In the genomic region with DNA sequence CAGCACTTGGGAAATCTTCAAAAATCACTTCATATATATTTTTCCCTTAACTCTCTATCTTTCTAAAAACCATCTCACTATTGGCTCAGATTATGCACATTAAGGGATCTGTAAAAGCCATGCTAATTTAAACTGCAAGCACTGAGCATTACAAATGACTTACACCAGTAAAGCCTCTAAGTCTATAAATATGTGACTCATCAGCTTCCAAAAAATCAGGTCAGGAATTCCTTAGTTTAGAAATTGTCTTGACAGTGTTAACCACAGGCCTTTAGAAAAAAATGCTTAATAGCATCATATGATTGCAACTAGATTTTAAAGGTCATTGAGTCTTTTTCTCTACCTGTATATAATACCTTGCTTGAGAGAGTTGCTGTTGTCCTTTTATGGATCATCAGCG, we compare ENCODE assay signal across 20 cellular contexts.
DNase-seq lines count a peak whose midpoint lies in the region; ATAC-seq, FAIRE-seq and TF ChIP-seq lines count a peak whose summit lies in the region.
"Had no signal": no experiment of that assay in that cellular context is flagged by ENCODE, and none has a peak within 500 bp of the region (broad histone marks: within the 10 kb centered on the region; RNA-seq: fewer than 3 reads in every experiment).

No MANE protein-coding gene starts in this region.

- no peaks in the 10 kb centered on the region for H3K36me3 Mint-ChIP-seq in GM23338 (ENCODE audit: low read depth)
- H3K36me3 Mint-ChIP-seq in CD4-positive, alpha-beta T cell (ENCODE audit: low read depth) = no peaks in the 10 kb centered on the region

- H3K4me1 ChIP-seq in GM23338 (ENCODE audit: insufficient read depth) = no peaks in the 10 kb centered on the region
- H3K4me1 ChIP-seq: right atrium auricular region, stomach, upper lobe of right lung had no signal

- H3F3A ChIP-seq in GM23338 (replicated peaks; ENCODE audit: low read depth) = no peaks in the 10 kb centered on the region

- peaks cover 14% of the 10 kb centered on the region for H3K9me2 ChIP-seq in GM23338 (ENCODE audit: insufficient read depth)

- no peaks in the 10 kb centered on the region for H3K36me3 ChIP-seq in bronchial epithelial cell (ENCODE audit: control insufficient read depth, insufficient read depth, low read length)
- H3K36me3 ChIP-seq in GM23338 (ENCODE audit: insufficient read depth) = no peaks in the 10 kb centered on the region
- H3K36me3 ChIP-seq: neutrophil, right atrium auricular region, stomach, upper lobe of right lung had no signal

- H3K27me3 ChIP-seq in bronchial epithelial cell (ENCODE audit: control insufficient read depth, insufficient read depth, low read length) = no peaks in the 10 kb centered on the region
- no peaks in the 10 kb centered on the region for H3K27me3 ChIP-seq in GM23338 (ENCODE audit: insufficient read depth)
- H3K27me3 ChIP-seq in CD4-positive, alpha-beta T cell (ENCODE audit: control insufficient read depth, insufficient read depth, low read length) = no peaks in the 10 kb centered on the region
- H3K27me3 ChIP-seq: neutrophil, right atrium auricular region, stomach, upper lobe of right lung had no signal

- peaks cover 6% of the 10 kb centered on the region for H3K9me3 ChIP-seq in CD4-positive, alpha-beta T cell (ENCODE audit: control insufficient read depth, low read length)
- H3K9me3 ChIP-seq: neutrophil, right atrium auricular region, upper lobe of right lung had no signal

- H3K4me2 ChIP-seq in GM23338 = no peak overlapping the region

- H4K20me1 ChIP-seq in GM23338 (replicated peaks; ENCODE audit: insufficient read depth) = no peaks in the 10 kb centered on the region

- no peak overlapping the region for H2AFZ ChIP-seq in GM23338

- no peak overlapping the region for H3K27ac Mint-ChIP-seq in GM23338
- no peak overlapping the region for H3K27ac Mint-ChIP-seq in CD4-positive, alpha-beta T cell
- H3K27ac Mint-ChIP-seq: CD8-positive, alpha-beta memory T cell had no signal

- H3K4me3 ChIP-seq in AG10803 (ENCODE audit: low read length) (no peak overlapping the region), bronchial epithelial cell (ENCODE audit: low read depth, low read length) (no peak overlapping the region), GM23338 (no peak overlapping the region)
- H3K4me3 ChIP-seq: coronary artery, right atrium auricular region, stomach, upper lobe of right lung had no signal

- intact Hi-C loops in head of caudate nucleus (cut with DNase I) = no loop called here
- intact Hi-C loops in CD4-positive, alpha-beta T cell (cut with DNase I, micrococcal nuclease) = no loop called here

- CTCF ChIA-PET in CD4-positive, alpha-beta T cell (lab: Charles Lee) = no interaction called here

- POLR2A ChIA-PET in CD4-positive, alpha-beta T cell (lab: Charles Lee) = no interaction called here

- H3K27ac ChIP-seq in GM23338 (ENCODE audit: low read depth) = no peak overlapping the region
- no peak overlapping the region for H3K27ac ChIP-seq in CD4-positive, alpha-beta T cell (ENCODE audit: low read depth, low read length)
- H3K27ac ChIP-seq: coronary artery, neutrophil, right atrium auricular region, stomach, upper lobe of right lung had no signal

- no peak for ATAC-seq in GM23338
- no peak for ATAC-seq in CD4-positive, alpha-beta T cell (ENCODE audit: poor library complexity)
- ATAC-seq: upper lobe of right lung had no signal

- H3K4me3 Mint-ChIP-seq in GM23338 = no peak overlapping the region
- H3K4me3 Mint-ChIP-seq in CD4-positive, alpha-beta T cell = no peak overlapping the region
- H3K4me3 Mint-ChIP-seq: CD8-positive, alpha-beta memory T cell had no signal

- no peak for FAIRE-seq in bronchial epithelial cell (lab: Jason Lieb, UNC)

- no peaks in the 10 kb centered on the region; the same call in 2 of the 3 replicates for H3K9me3 Mint-ChIP-seq in GM23338
- H3K9me3 Mint-ChIP-seq in CD4-positive, alpha-beta T cell = peaks cover 3% of the 10 kb centered on the region

- peak; percentile 56 for DNase-seq in AG10803 (ENCODE audit: low read depth)
- peak; percentile 3 for DNase-seq in LHCN-M2 (ENCODE audit: low read depth)
- DNase-seq in bronchial epithelial cell (ENCODE audit: low read depth) = peak; percentile 60
- DNase-seq in iris pigment epithelial cell (ENCODE audit: low read depth) = peak; percentile 84
- DNase-seq in NK-92 (lab: John Stamatoyannopoulos, UW; ENCODE audit: unreplicated experiment) = no peak
- DNase-seq in GM23338 (ENCODE audit: low spot score) = no peak
- no peak for DNase-seq in head of caudate nucleus
- DNase-seq in CD4-positive, alpha-beta T cell = no peak
- DNase-seq: activated CD4-positive, alpha-beta T cell treated with anti-CD3 and anti-CD28 coated beads for 4 hours; activated CD8-positive, alpha-beta memory T cell treated with anti-CD3 and anti-CD28 coated beads, Interleukin-2, amount 50 U/mL, for 4 hours; activated gamma-delta T cell; anterior cingulate cortex; CD8-positive, alpha-beta memory T cell; DND-41; NCI-H526; stomach; upper lobe of right lung had no signal

- TF ChIP-seq CTCF in AG10803 (conservative IDR thresholded peaks at IDR 0.05; ENCODE audit: low read length) = no peak
- TF ChIP-seq CTCF in bronchial epithelial cell (IDR thresholded peaks at IDR 0.05; ENCODE audit: insufficient read depth, low read length, severe bottlenecking) = no peak
- no peak for TF ChIP-seq CTCF in GM23338 (conservative IDR thresholded peaks at IDR 0.05; ENCODE audit: low read depth in 2 of 2)
- no peak for TF ChIP-seq CTCF in CD4-positive, alpha-beta T cell (IDR thresholded peaks at IDR 0.05)

- H3K27me3 Mint-ChIP-seq in GM23338 (ENCODE audit: insufficient read depth, low read depth, poor library complexity) = peaks cover 5% of the 10 kb centered on the region
- H3K27me3 Mint-ChIP-seq in CD4-positive, alpha-beta T cell = no peaks in the 10 kb centered on the region

- no peaks in the 10 kb centered on the region for H3K4me1 Mint-ChIP-seq in GM23338
- no peaks in the 10 kb centered on the region for H3K4me1 Mint-ChIP-seq in CD4-positive, alpha-beta T cell (ENCODE audit: low read depth)
- H3K4me1 Mint-ChIP-seq: CD8-positive, alpha-beta memory T cell had no signal

- no peaks in the 10 kb centered on the region for H3K79me2 ChIP-seq in GM23338 (replicated peaks; ENCODE audit: insufficient read depth)

TF ChIP-seq in GM23338, 12 proteins besides CTCF, POLR2A, EP300 and RAD21 (continues in another document):
- TF ChIP-seq ZNF331 (CRISPR knock-in tag; IDR thresholded peaks at IDR 0.05; ENCODE audit: low read depth) (no peak), STAT1 (IDR thresholded peaks at IDR 0.05; ENCODE audit: unreplicated experiment) (no peak), JUNB (IDR thresholded peaks at IDR 0.05; ENCODE audit: unreplicated experiment) (no peak), EZH2phosphoT487 (IDR thresholded peaks at IDR 0.05; ENCODE audit: unreplicated experiment) (no peak), ZNF114 (CRISPR knock-in tag; IDR thresholded peaks at IDR 0.05) (no peak)

Comparison
In these comparisons a context has a peak if more than half of its experiments do, and no peak if none do; other contexts are left out.
1. DNase-seq: peak in AG10803 (single experiment), LHCN-M2 (single experiment), bronchial epithelial cell (single experiment) and iris pigment epithelial cell (single experiment); none in NK-92 (single experiment), GM23338 (single experiment), head of caudate nucleus (0 of 42) and CD4-positive, alpha-beta T cell (0 of 10).